ENCODE assay signal across 9 cellular contexts in the genomic region with DNA sequence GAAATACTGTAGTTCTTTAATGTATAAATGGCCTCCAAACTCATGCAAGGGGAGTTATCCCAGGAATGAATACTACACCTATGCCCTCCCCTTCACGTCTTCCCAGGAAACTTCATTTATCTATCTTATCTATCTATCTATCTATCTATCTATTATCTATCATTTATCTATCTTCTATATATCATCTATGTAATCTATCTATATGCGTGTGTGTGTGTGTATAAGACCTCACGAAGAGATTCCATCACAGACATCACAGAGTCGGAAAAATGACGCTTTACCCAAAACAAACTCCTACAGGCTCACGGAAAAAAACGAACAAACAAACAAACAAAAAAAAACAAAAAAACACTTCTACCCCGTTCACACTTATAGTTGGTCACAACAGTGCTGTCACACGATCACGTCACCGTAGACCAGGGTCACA. TPM values are rescaled to one million over a fixed set of nuclear protein-coding genes. Genes with fewer than 3 reads are reported as not detected.
A peak's percentile ranks its signal among the peaks of the same experiment; 100 is the strongest.
DNase-seq lines count a peak whose midpoint lies in the region; ATAC-seq, FAIRE-seq and TF ChIP-seq lines count a peak whose summit lies in the region.
"Had no signal": no experiment of that assay in that cellular context is flagged by ENCODE, and none has a peak within 500 bp of the region (broad histone marks: within the 10 kb centered on the region; RNA-seq: fewer than 3 reads in every experiment).

No MANE protein-coding gene starts in this region.

- H3K4me3 Mint-ChIP-seq in T-helper 2 cell treated with Interferon-gamma antibody and Interleukin-4, amounts not matched to agents 5 μg/mL and 100 μg/mL, for 36 hours = peak overlapping the region; percentile 98

- peak overlapping the region; percentile 99 for H3K27ac Mint-ChIP-seq in T-helper 2 cell treated with Interferon-gamma antibody and Interleukin-4, amounts not matched to agents 5 μg/mL and 100 μg/mL, for 36 hours

- POLR2A ChIA-PET in HepG2 (lab: Yijun Ruan, JAX) = interaction anchor here (0.7 to 2.0 kb wide), 11 partner anchors 13 to 798 kb away, joined by 3 to 41 read pairs (median 7); partner anchors contain the start of genes ZNF146, ZNF260, ZNF345 and ZNF382

- peaks cover 25% of the 10 kb centered on the region for H3K79me2 ChIP-seq in HepG2 (ENCODE audit: insufficient read depth, low read length)

- H4K20me1 ChIP-seq in HepG2 (ENCODE audit: insufficient read depth, low read length) = no peaks in the 10 kb centered on the region

- peaks cover 80% of the 10 kb centered on the region for H3K36me3 Mint-ChIP-seq in T-helper 2 cell treated with Interferon-gamma antibody and Interleukin-4, amounts not matched to agents 5 μg/mL and 100 μg/mL, for 36 hours (ENCODE audit: low read depth)

- peak overlapping the region; percentile 86 to 98 (median 94) for H3K4me3 ChIP-seq in adrenal gland
- peak overlapping the region; percentile 67 to 91 (median 77) for H3K4me3 ChIP-seq in HepG2 (replicated peaks in 1 of 3; ENCODE audit: insufficient read depth in 1 of 3, low read depth in 2 of 3, low read length in 3 of 3)
- peak overlapping the region; percentile 88 to 96 for H3K4me3 ChIP-seq in testis

- intact Hi-C loops in adrenal gland (cut with DNase I) (no loop called here), HepG2 (cut with micrococcal nuclease; ENCODE audit: unreplicated experiment) (loop anchor here (1.0 to 5.0 kb wide), 5 partner anchors 32 to 265 kb away; partner anchors contain the start of genes ZNF260, ZNF382, ZNF567 and ZNF790), testis (cut with DNase I; ENCODE audit: low total_unique reads) (no loop called here)

- peaks cover 24% of the 10 kb centered on the region for H3K4me1 Mint-ChIP-seq in T-helper 2 cell treated with Interferon-gamma antibody and Interleukin-4, amounts not matched to agents 5 μg/mL and 100 μg/mL, for 36 hours (ENCODE audit: low read depth)

- H3K9me3 ChIP-seq in adrenal gland (replicated peaks in 1 of 3) = no peaks in the 10 kb centered on the region
- peaks cover 3% of the 10 kb centered on the region; the same call in 1 of the 2 replicates for H3K9me3 ChIP-seq in HepG2 (ENCODE audit: low read length)
- no peaks in the 10 kb centered on the region for H3K9me3 ChIP-seq in testis

- DNase-seq in T-helper 2 cell treated with Interferon-gamma antibody and Interleukin-4, amounts not matched to agents 5 μg/mL and 100 μg/mL, for 36 hours (ENCODE audit: low spot score) = no peak
- no peak for DNase-seq in T-helper 2 cell
- DNase-seq in adrenal gland = no peak
- no peak for DNase-seq in HepG2 (ENCODE audit: low spot score)
- DNase-seq in testis = no peak
- DNase-seq in stimulated activated CD4-positive, alpha-beta T cell treated with anti-CD3 and anti-CD28 coated beads, Interleukin-4, amount 100 ng/mL, for 1 hour = no peak
- DNase-seq in COR-L47 (lab: John Stamatoyannopoulos, UW) = no peak
- DNase-seq in GM13976 (ENCODE audit: low spot score) = no peak

- H3K27ac ChIP-seq in adrenal gland = peak overlapping the region; percentile 70 to 95 (median 89)
- H3K27ac ChIP-seq in HepG2 (ENCODE audit: extremely low read length, insufficient read depth, low read length) = peak overlapping the region; percentile 78
- peak overlapping the region; percentile 84 to 87 for H3K27ac ChIP-seq in testis

- in situ Hi-C loops in HepG2 (cut with HindIII; ENCODE audit: extremely low pct_ligation_motif_present, low pct_unique_long_range_greater_than_20kb) (no loop called here), GM13976 (cut with MboI; ENCODE audit: low sequenced_read_pairs, unreplicated experiment) (no loop called here)

- peak overlapping the region; percentile 81 for H3K9ac ChIP-seq in HepG2 (ENCODE audit: insufficient read depth, low read depth, low read length)

- H2AFZ ChIP-seq in HepG2 (ENCODE audit: low read length) = peak overlapping the region; percentile 22

- no peak for ATAC-seq in HepG2

- H3K9me3 Mint-ChIP-seq in T-helper 2 cell treated with Interferon-gamma antibody and Interleukin-4, amounts not matched to agents 5 μg/mL and 100 μg/mL, for 36 hours = peaks cover 37% of the 10 kb centered on the region

- peaks cover 25% of the 10 kb centered on the region in 2 donors for H3K4me1 ChIP-seq in adrenal gland (replicated peaks in 1 of 2)
- peaks cover 20% of the 10 kb centered on the region for H3K4me1 ChIP-seq in HepG2 (ENCODE audit: insufficient read depth, low read length)
- H3K4me1 ChIP-seq in testis = peaks cover 8% of the 10 kb centered on the region

- H3K27me3 Mint-ChIP-seq in T-helper 2 cell treated with Interferon-gamma antibody and Interleukin-4, amounts not matched to agents 5 μg/mL and 100 μg/mL, for 36 hours (ENCODE audit: low read depth) = no peaks in the 10 kb centered on the region

- no peak for FAIRE-seq in HepG2 (lab: Jason Lieb, UNC)

- H3K27me3 ChIP-seq in adrenal gland = no peaks in the 10 kb centered on the region
- no peaks in the 10 kb centered on the region; a peak in 1 of 5 replicates for H3K27me3 ChIP-seq in HepG2 (ENCODE audit: control insufficient read depth in 1 of 2, insufficient read depth in 2 of 2, low read length in 2 of 2)
- H3K27me3 ChIP-seq in testis = no peaks in the 10 kb centered on the region

- no peak for TF ChIP-seq CTCF in adrenal gland (IDR thresholded peaks at IDR 0.05)
- no peak for TF ChIP-seq CTCF in HepG2 (CRISPR knock-in tag; IDR thresholded peaks at IDR 0.05)
- TF ChIP-seq CTCF in testis (IDR thresholded peaks at IDR 0.05) = no peak
- no peak for TF ChIP-seq CTCF in GM13976 (IDR thresholded peaks at IDR 0.05; ENCODE audit: borderline replicate concordance, control extremely low read depth, extremely low read depth, insufficient read depth, missing control alignments)

- TSS peak; percentile 81 for BruUV-seq in HepG2 (replicated peaks; lab: Mats Ljungman, UMichigan)

- CTCF ChIA-PET in HepG2 (lab: Yijun Ruan, JAX; ENCODE audit: low intra/inter-chr PET ratio, low total read pairs) = no interaction called here

- WGBS in adrenal gland, 4 donors = 1% methylated on average over 11 of the region's 11 CpGs
- WGBS in HepG2 (ENCODE audit: low lambda C conversion rate) = 1% methylated on average over 11 of the region's 11 CpGs
- WGBS in testis, 2 donors = 0 to 1% methylated on average over 11 of the region's 11 CpGs

- no peak for TF ChIP-seq POLR2A in adrenal gland (IDR thresholded peaks at IDR 0.05)
- TF ChIP-seq POLR2A in HepG2 (IDR thresholded peaks at IDR 0.05; ENCODE audit: insufficient read depth in 1 of 2, low read depth in 2 of 2, low read length in 2 of 2) = no peak
- TF ChIP-seq POLR2A in testis (IDR thresholded peaks at IDR 0.05) = no peak

- TF ChIP-seq EP300 in HepG2 (IDR thresholded peaks at IDR 0.05; ENCODE audit: low read depth in 2 of 2, low read length in 2 of 2) (no peak), HepG2 (CRISPR knock-in tag; IDR thresholded peaks at IDR 0.05; ENCODE audit: borderline replicate concordance) (no peak)

- H3K36me3 ChIP-seq in adrenal gland (replicated peaks in 1 of 2) (peaks cover 0 to 6% of the 10 kb centered on the region in 2 donors), HepG2 (replicated peaks in 1 of 2; ENCODE audit: control insufficient read depth in 1 of 2, insufficient read depth in 2 of 2, low read length in 2 of 2) (peaks cover 3 to 17% of the 10 kb centered on the region in 2 experiments; a peak in 3 of 5 replicates), testis (ENCODE audit: low read depth, missing control alignments) (no peaks in the 10 kb centered on the region)

- no peak for TF ChIP-seq RAD21 in HepG2 (CRISPR knock-in tag; IDR thresholded peaks at IDR 0.05)

- peak overlapping the region; percentile 90 for H3K4me2 ChIP-seq in HepG2 (ENCODE audit: low read depth, low read length)

RNA-seq across cellular contexts. Expression of gene ZNF529, which starts 0.5 kb away (rescaled TPM):
- total RNA-seq in adrenal gland = 10 to 100 TPM in 7 of 8 donors, 1 to 10 TPM in 1; 6.0 to 21.4 (median 17.2) TPM
- polyA plus RNA-seq in adrenal gland = 10 to 100 TPM in 2 of 3 donors, 1 to 10 TPM in 1; 8.1 to 16.1 (median 14.4) TPM
- total RNA-seq in HepG2 (2016; rRNA removed; fragmentation: Illumina TruSeq; extraction: Trizol) = 9.3 and 14.2 TPM in 2 replicates
- total RNA-seq in HepG2 (2016; cell fraction: cytosol; rRNA removed; fragmentation: Illumina TruSeq; extraction: Trizol; ENCODE audit: low read depth) = 1.1 and 1.9 TPM in 2 replicates
- total RNA-seq in HepG2 (2016; cell fraction: insoluble cytoplasmic fraction; rRNA removed; fragmentation: Illumina TruSeq; extraction: Trizol) = 9.2 and 12.1 TPM in 2 replicates
- 4.9 and 5.0 TPM in 2 replicates for total RNA-seq in HepG2 (2016; cell fraction: membrane; rRNA removed; fragmentation: Illumina TruSeq; extraction: Trizol)
- total RNA-seq in HepG2 (2016; cell fraction: nucleus; rRNA removed; fragmentation: Illumina TruSeq; extraction: Trizol) = 14.7 and 17.2 TPM in 2 replicates
- polyA plus RNA-seq in HepG2 (2011; rRNA removed) = 10.6 and 10.7 TPM in 2 replicates
- 4.1 and 4.7 TPM in 2 replicates for polyA plus RNA-seq in HepG2 (2011; cell fraction: cytosol; rRNA removed)
- polyA plus RNA-seq in HepG2 (2011; cell fraction: nucleus; rRNA removed) = 14.0 and 18.0 TPM in 2 replicates
- 7.0 and 9.8 TPM in 2 replicates for polyA plus RNA-seq in HepG2 (2012)
- 0.54 and 0.61 TPM in 2 replicates for polyA plus RNA-seq in HepG2 (2016; cell fraction: cytosol; fragmentation: Illumina TruSeq; extraction: Trizol; ENCODE audit: low read depth)
- polyA plus RNA-seq in HepG2 (2016; cell fraction: insoluble cytoplasmic fraction; fragmentation: Illumina TruSeq; extraction: Trizol; ENCODE audit: low read depth) = 5.8 and 6.3 TPM in 2 replicates
- polyA plus RNA-seq in HepG2 (2016; cell fraction: membrane; fragmentation: Illumina TruSeq; extraction: Trizol; ENCODE audit: low read depth) = 1.9 and 2.7 TPM in 2 replicates
- polyA plus RNA-seq in HepG2 (2016; cell fraction: nucleus; fragmentation: Illumina TruSeq; extraction: Trizol; ENCODE audit: insufficient read depth, low read depth) = 25.2 and 25.9 TPM in 2 replicates
- polyA minus RNA-seq in HepG2 (2011; rRNA and poly(A)+ RNA removed; ENCODE audit: low replicate concordance) = 4.5 and 10.0 TPM in 2 replicates
- 4.7 and 8.6 TPM in 2 replicates for polyA minus RNA-seq in HepG2 (2011; cell fraction: cytosol; rRNA and poly(A)+ RNA removed)
- polyA minus RNA-seq in HepG2 (2011; cell fraction: nucleus; rRNA and poly(A)+ RNA removed) = 17.5 and 24.9 TPM in 2 replicates
- 10 to 100 TPM; 20.3 to 20.5 TPM for total RNA-seq in testis
- 18.8 TPM for polyA plus RNA-seq in testis (ENCODE audit: insufficient read depth, low read depth, low replicate concordance)

RNA-seq across cellular contexts. Expression of gene ZNF382, which starts 32.5 kb away (rescaled TPM):
- total RNA-seq in adrenal gland = 10 to 100 TPM in 5 of 8 donors, 1 to 10 TPM in 3; 7.3 to 20.2 (median 11.7) TPM
- polyA plus RNA-seq in adrenal gland = 1 to 10 TPM; 2.8 to 6.5 (median 3.2) TPM
- total RNA-seq in HepG2 (2016; rRNA removed; fragmentation: Illumina TruSeq; extraction: Trizol) = 6.3 and 6.8 TPM in 2 replicates
- 4.0 and 4.6 TPM in 2 replicates for total RNA-seq in HepG2 (2016; cell fraction: cytosol; rRNA removed; fragmentation: Illumina TruSeq; extraction: Trizol; ENCODE audit: low read depth)
- 6.7 and 7.1 TPM in 2 replicates for total RNA-seq in HepG2 (2016; cell fraction: insoluble cytoplasmic fraction; rRNA removed; fragmentation: Illumina TruSeq; extraction: Trizol)
- 6.5 and 7.0 TPM in 2 replicates for total RNA-seq in HepG2 (2016; cell fraction: membrane; rRNA removed; fragmentation: Illumina TruSeq; extraction: Trizol)
- 6.5 and 9.0 TPM in 2 replicates for total RNA-seq in HepG2 (2016; cell fraction: nucleus; rRNA removed; fragmentation: Illumina TruSeq; extraction: Trizol)
- polyA plus RNA-seq in HepG2 (2011; rRNA removed) = 2.3 and 3.1 TPM in 2 replicates
- polyA plus RNA-seq in HepG2 (2011; cell fraction: cytosol; rRNA removed) = 1.2 and 1.5 TPM in 2 replicates
- 7.3 and 14.2 TPM in 2 replicates for polyA plus RNA-seq in HepG2 (2011; cell fraction: nucleus; rRNA removed)
- polyA plus RNA-seq in HepG2 (2012) = 4.4 and 6.3 TPM in 2 replicates
- polyA plus RNA-seq in HepG2 (2016; cell fraction: cytosol; fragmentation: Illumina TruSeq; extraction: Trizol; ENCODE audit: low read depth) = 0.36 and 0.37 TPM in 2 replicates
- 3.8 and 4.0 TPM in 2 replicates for polyA plus RNA-seq in HepG2 (2016; cell fraction: insoluble cytoplasmic fraction; fragmentation: Illumina TruSeq; extraction: Trizol; ENCODE audit: low read depth)
- 1.2 TPM in 2 replicates for polyA plus RNA-seq in HepG2 (2016; cell fraction: membrane; fragmentation: Illumina TruSeq; extraction: Trizol; ENCODE audit: low read depth)
- 10.3 and 11.5 TPM in 2 replicates for polyA plus RNA-seq in HepG2 (2016; cell fraction: nucleus; fragmentation: Illumina TruSeq; extraction: Trizol; ENCODE audit: insufficient read depth, low read depth)
- 2.3 TPM in 1 of 2 replicates, not detected in the other for polyA minus RNA-seq in HepG2 (2011; rRNA and poly(A)+ RNA removed; ENCODE audit: low replicate concordance)
- 2.8 and 2.9 TPM in 2 replicates for polyA minus RNA-seq in HepG2 (2011; cell fraction: cytosol; rRNA and poly(A)+ RNA removed)
- 18.3 and 27.1 TPM in 2 replicates for polyA minus RNA-seq in HepG2 (2011; cell fraction: nucleus; rRNA and poly(A)+ RNA removed)
- total RNA-seq in testis = 10 to 100 TPM; 21.7 to 26.8 TPM
- 5.9 TPM for polyA plus RNA-seq in testis (ENCODE audit: insufficient read depth, low read depth, low replicate concordance)
- total RNA-seq: HT-29 had no signal

RNA-seq across cellular contexts. Expression of gene ZNF260, which starts 44.5 kb away (rescaled TPM):
- total RNA-seq in adrenal gland (10 to 100 TPM in 6 of 8 donors, 1 to 10 TPM in 2; 9.4 to 16.0 (median 11.8) TPM), HepG2 (2016; rRNA removed; fragmentation: Illumina TruSeq; extraction: Trizol) (10.5 and 19.9 TPM in 2 replicates), testis (10 to 100 TPM; 14.2 to 15.4 TPM)
- polyA plus RNA-seq in adrenal gland (10 to 100 TPM in 1 of 3 donors, 1 to 10 TPM in 2; 2.2 to 16.5 (median 3.2) TPM), HepG2 (2011; rRNA removed) (2.8 and 3.1 TPM in 2 replicates), testis (ENCODE audit: insufficient read depth, low read depth, low replicate concordance) (5.7 TPM)
- total RNA-seq in HepG2 (2016; cell fraction: cytosol; rRNA removed; fragmentation: Illumina TruSeq; extraction: Trizol; ENCODE audit: low read depth) = 1.3 and 3.1 TPM in 2 replicates
- total RNA-seq in HepG2 (2016; cell fraction: insoluble cytoplasmic fraction; rRNA removed; fragmentation: Illumina TruSeq; extraction: Trizol) = 10.4 and 16.0 TPM in 2 replicates
- total RNA-seq in HepG2 (2016; cell fraction: membrane; rRNA removed; fragmentation: Illumina TruSeq; extraction: Trizol) = 6.1 and 7.8 TPM in 2 replicates
- 14.5 and 15.1 TPM in 2 replicates for total RNA-seq in HepG2 (2016; cell fraction: nucleus; rRNA removed; fragmentation: Illumina TruSeq; extraction: Trizol)
- 1.1 and 2.2 TPM in 2 replicates for polyA plus RNA-seq in HepG2 (2011; cell fraction: cytosol; rRNA removed)
- polyA plus RNA-seq in HepG2 (2011; cell fraction: nucleus; rRNA removed) = 1.2 and 2.4 TPM in 2 replicates
- 3.0 and 5.1 TPM in 2 replicates for polyA plus RNA-seq in HepG2 (2012)
- 0.45 and 0.51 TPM in 2 replicates for polyA plus RNA-seq in HepG2 (2016; cell fraction: cytosol; fragmentation: Illumina TruSeq; extraction: Trizol; ENCODE audit: low read depth)
- 9.4 and 12.6 TPM in 2 replicates for polyA plus RNA-seq in HepG2 (2016; cell fraction: insoluble cytoplasmic fraction; fragmentation: Illumina TruSeq; extraction: Trizol; ENCODE audit: low read depth)
- 1.9 and 2.3 TPM in 2 replicates for polyA plus RNA-seq in HepG2 (2016; cell fraction: membrane; fragmentation: Illumina TruSeq; extraction: Trizol; ENCODE audit: low read depth)
- polyA plus RNA-seq in HepG2 (2016; cell fraction: nucleus; fragmentation: Illumina TruSeq; extraction: Trizol; ENCODE audit: insufficient read depth, low read depth) = 12.1 and 13.3 TPM in 2 replicates
- polyA minus RNA-seq in HepG2 (2011; rRNA and poly(A)+ RNA removed; ENCODE audit: low replicate concordance) = 9.2 and 33.0 TPM in 2 replicates
- polyA minus RNA-seq in HepG2 (2011; cell fraction: cytosol; rRNA and poly(A)+ RNA removed) = 7.2 and 12.3 TPM in 2 replicates
- polyA minus RNA-seq in HepG2 (2011; cell fraction: nucleus; rRNA and poly(A)+ RNA removed) = 11.2 and 14.8 TPM in 2 replicates
